ENCODE assay signal across 9 cellular contexts in genomic region chr3:188349276-188349962, GRCh38.
DNase-seq lines count a peak whose midpoint lies in the region; ATAC-seq and TF ChIP-seq lines count a peak whose summit lies in the region.
"Had no signal": no experiment of that assay in that cellular context is flagged by ENCODE, and none has a peak within 500 bp of the region (broad histone marks: within the 10 kb centered on the region; RNA-seq: fewer than 3 reads in every experiment).

No MANE protein-coding gene starts in this region.

- intact Hi-C loops in psoas muscle (cut with DNase I): loop anchor here in 1 of 2 donors (10.0 kb wide), 2 partner anchors 195 to 385 kb away; partner anchors contain the start of gene LPP

- peaks cover 79% of the 10 kb centered on the region for H3K4me1 ChIP-seq in DOHH2 (ENCODE audit: control insufficient read depth, low read length)
- peaks cover 46% of the 10 kb centered on the region for H3K4me1 ChIP-seq in psoas muscle

- H3K9me2 ChIP-seq in DOHH2 (replicated peaks; ENCODE audit: control insufficient read depth, low read length): no peaks in the 10 kb centered on the region

- peaks cover 15% of the 10 kb centered on the region for H3K79me2 ChIP-seq in DOHH2 (ENCODE audit: control insufficient read depth, low read length)

- WGBS in psoas muscle, 3 donors: 47 to 76% (median 52%) methylated on average over 7 of the region's 7 CpGs

- no peaks in the 10 kb centered on the region for H3F3A ChIP-seq in DOHH2 (ENCODE audit: control insufficient read depth, insufficient read depth)

- H3K27ac ChIP-seq in DOHH2 (ENCODE audit: low read depth, low read length) (no peak overlapping the region), RWPE1 (peak overlapping the region; percentile 87), psoas muscle (peak overlapping the region; percentile 72)

- H3K9me3 ChIP-seq in DOHH2 (ENCODE audit: control insufficient read depth, insufficient read depth, low read length) (no peaks in the 10 kb centered on the region), psoas muscle (no peaks in the 10 kb centered on the region)

- no peak overlapping the region for H3K4me2 ChIP-seq in DOHH2 (ENCODE audit: low read length)

- no peaks in the 10 kb centered on the region for H3K27me3 ChIP-seq in DOHH2 (ENCODE audit: control insufficient read depth, low read length)
- no peaks in the 10 kb centered on the region for H3K27me3 ChIP-seq in psoas muscle (ENCODE audit: insufficient read depth in 3 of 3, low read length in 2 of 3)

- no peaks in the 10 kb centered on the region for H4K20me1 ChIP-seq in DOHH2 (ENCODE audit: control insufficient read depth, insufficient read depth, low read depth, low read length)

- POLR2A ChIA-PET in RWPE1 (lab: Yijun Ruan, JAX; ENCODE audit: low non-redundant PET): no interaction called here

- ATAC-seq in psoas muscle (peak in 3 of 4 donors; percentile 14 to 23 (median 16)), GM21576 (IDR thresholded peaks at IDR 0.05; ENCODE audit: unreplicated experiment) (no peak), GM18520 (IDR thresholded peaks at IDR 0.05; ENCODE audit: unreplicated experiment) (no peak)

- CTCF ChIA-PET in RWPE1 (lab: Yijun Ruan, JAX): interaction anchor here (0.6 kb wide), 1 partner anchor 305 kb away, joined by 4 read pairs; no protein-coding TSS in a partner anchor

- H3K36me3 ChIP-seq in DOHH2 (ENCODE audit: control insufficient read depth, low read length) (0 out of 2 replicates have a peak, but pooled peaks cover 2% of the 10 kb centered on the region), psoas muscle (ENCODE audit: insufficient read depth in 1 of 2, low read depth in 1 of 2) (no peaks in the 10 kb centered on the region)

- H3K4me3 ChIP-seq in DOHH2 (ENCODE audit: low read length) (no peak overlapping the region), fibroblast of mammary gland (ENCODE audit: control insufficient read depth, low read depth, low read length) (no peak overlapping the region), psoas muscle (no peak overlapping the region)

- DNase-seq in RWPE1 (ENCODE audit: low spot score): no peak
- peak; percentile 24 for DNase-seq in fibroblast of mammary gland (ENCODE audit: low read depth)
- no peak for DNase-seq in psoas muscle
- no peak for DNase-seq in activated CD4-positive, alpha-beta T cell treated with anti-CD3 and anti-CD28 coated beads for 4 hours
- DNase-seq in NCI-H446 (lab: John Stamatoyannopoulos, UW): no peak
- DNase-seq: NCI-H2029 treated with DMSO at 0.1 percent for 48 hours had no signal

- peak; percentile 29 for TF ChIP-seq CTCF in DOHH2 (IDR thresholded peaks at IDR 0.05; ENCODE audit: low read depth, low read length, poor library complexity, severe bottlenecking)
- no peak for TF ChIP-seq CTCF in RWPE1 (conservative IDR thresholded peaks at IDR 0.05; ENCODE audit: low read depth)
- TF ChIP-seq CTCF in fibroblast of mammary gland (conservative IDR thresholded peaks at IDR 0.05; ENCODE audit: control insufficient read depth, insufficient read depth, low read depth, low read length): no peak
- TF ChIP-seq CTCF in psoas muscle (IDR thresholded peaks at IDR 0.05): no peak

Comparison
In these comparisons a context has a peak if more than half of its experiments do, and no peak if none do; other contexts are left out.
1. ATAC-seq: peak in psoas muscle (3 of 4); none in GM21576 (single experiment) and GM18520 (single experiment).